ENCODE assay signal across 1 cellular context in genomic region chr12:31833541-31833840, GRCh38.
TF ChIP-seq lines count a peak whose summit lies in the region.

No MANE protein-coding gene starts in this region.

TF ChIP-seq in GM12878, 131 proteins besides CTCF, POLR2A, EP300 and RAD21 (continued from another document):
- TF ChIP-seq ZNF217 (IDR thresholded peaks at IDR 0.05) (no peak), EZH2 (IDR thresholded peaks at IDR 0.05; ENCODE audit: borderline replicate concordance, control insufficient read depth, low read depth, low read length) (no peak), MTA3 (IDR thresholded peaks at IDR 0.05; ENCODE audit: borderline replicate concordance, low read length) (no peak), SMAD1 (IDR thresholded peaks at IDR 0.05; ENCODE audit: low read depth, partially characterized antibody) (no peak), SUZ12 (IDR thresholded peaks at IDR 0.05; ENCODE audit: unreplicated experiment) (no peak), SKIL (IDR thresholded peaks at IDR 0.05; ENCODE audit: low read depth, poor library complexity, severe bottlenecking) (no peak), ZNF274 (IDR thresholded peaks at IDR 0.05; ENCODE audit: insufficient read depth, insufficient read length) (no peak), CBX3 (IDR thresholded peaks at IDR 0.05; ENCODE audit: borderline replicate concordance, low read depth) (no peak), BACH1 (IDR thresholded peaks at IDR 0.05; ENCODE audit: borderline replicate concordance) (no peak), PAX8 (IDR thresholded peaks at IDR 0.05) (no peak), NRF1 (conservative IDR thresholded peaks at IDR 0.05; ENCODE audit: low read depth, low read length) (no peak), PAX5 (IDR thresholded peaks at IDR 0.05; ENCODE audit: borderline replicate concordance, low read depth, low read length) (no peak)
